Comparison of ENCODE assay signal across 8 cellular contexts in genomic region chr2:190466819-190467444, GRCh38. TPM values are rescaled to one million over a fixed set of nuclear protein-coding genes. Genes with fewer than 3 reads are reported as not detected.
DNase-seq lines count a peak whose midpoint lies in the region; ATAC-seq and TF ChIP-seq lines count a peak whose summit lies in the region.

No MANE protein-coding gene starts in this region.

- no peak for TF ChIP-seq CTCF in HFF-Myc (IDR thresholded peaks at IDR 0.05; ENCODE audit: low read depth, low read length, missing control alignments)
- no peak for TF ChIP-seq CTCF in spleen (IDR thresholded peaks at IDR 0.05 in 8 of 11, conservative IDR thresholded peaks at IDR 0.05 in 3 of 11)
- TF ChIP-seq CTCF in ascending aorta (IDR thresholded peaks at IDR 0.05), result no peak

- POLR2A ChIA-PET in CD8-positive, alpha-beta memory T cell (lab: Charles Lee), result no interaction called here

- WGBS in spleen, 5 donors, result 81 to 97% (median 89%) methylated on average over 5 of the region's 5 CpGs

- H3K9me3 Mint-ChIP-seq in effector memory CD8-positive, alpha-beta T cell, result no peaks in the 10 kb centered on the region
- no peaks in the 10 kb centered on the region for H3K9me3 Mint-ChIP-seq in CD8-positive, alpha-beta memory T cell

- H3K4me1 Mint-ChIP-seq in effector memory CD8-positive, alpha-beta T cell (ENCODE audit: low read depth in 2 of 2), result peaks cover 30 to 57% of the 10 kb centered on the region in 2 donors
- H3K4me1 Mint-ChIP-seq in CD8-positive, alpha-beta memory T cell, result peaks cover 61 to 81% (median 80%) of the 10 kb centered on the region in 3 donors

- no peaks in the 10 kb centered on the region for H3K27me3 Mint-ChIP-seq in effector memory CD8-positive, alpha-beta T cell
- no peaks in the 10 kb centered on the region for H3K27me3 Mint-ChIP-seq in CD8-positive, alpha-beta memory T cell

- peak overlapping the region in 1 of 2 donors; percentile 13 for H3K4me3 Mint-ChIP-seq in effector memory CD8-positive, alpha-beta T cell
- no peak overlapping the region for H3K4me3 Mint-ChIP-seq in CD8-positive, alpha-beta memory T cell

- H3K9me3 ChIP-seq in spleen (no peaks in the 10 kb centered on the region), ascending aorta (no peaks in the 10 kb centered on the region)
- no peaks in the 10 kb centered on the region for H3K9me3 ChIP-seq in CD8-positive, alpha-beta memory T cell (ENCODE audit: low read length)

- H3K36me3 ChIP-seq in spleen (peaks cover 0 to 20% (median 4%) of the 10 kb centered on the region in 6 donors), ascending aorta (no peaks in the 10 kb centered on the region)
- H3K36me3 ChIP-seq in CD8-positive, alpha-beta memory T cell (ENCODE audit: insufficient read depth, low read length), result no peaks in the 10 kb centered on the region

- peaks cover 6% of the 10 kb centered on the region for H3K36me3 Mint-ChIP-seq in effector memory CD8-positive, alpha-beta T cell (ENCODE audit: insufficient read depth)
- peaks cover 0 to 45% (median 18%) of the 10 kb centered on the region in 3 donors for H3K36me3 Mint-ChIP-seq in CD8-positive, alpha-beta memory T cell

- H3K27me3 ChIP-seq in spleen (replicated peaks in 1 of 7), result no peaks in the 10 kb centered on the region
- H3K27me3 ChIP-seq in CD8-positive, alpha-beta memory T cell (ENCODE audit: insufficient read depth, low read length, poor library complexity, severe bottlenecking), result no peaks in the 10 kb centered on the region
- H3K27me3 ChIP-seq in ascending aorta, result no peaks in the 10 kb centered on the region

- peak overlapping the region in 7 of 8 donors; percentile 31 to 88 (median 71) for H3K27ac ChIP-seq in spleen
- H3K27ac ChIP-seq in CD8-positive, alpha-beta memory T cell (ENCODE audit: low read depth, low read length), result no peak overlapping the region
- H3K27ac ChIP-seq in ascending aorta, result peak overlapping the region in 1 of 2 donors; percentile 37

- peak overlapping the region; percentile 54 to 82 for H3K27ac Mint-ChIP-seq in effector memory CD8-positive, alpha-beta T cell
- peak overlapping the region in 4 of 8 donors; percentile 6 to 65 (median 30) for H3K27ac Mint-ChIP-seq in CD8-positive, alpha-beta memory T cell

- ATAC-seq in effector memory CD8-positive, alpha-beta T cell (replicated peaks), result no peak
- ATAC-seq in GM21528 (IDR thresholded peaks at IDR 0.05; ENCODE audit: low FRiP score, unreplicated experiment), result no peak
- ATAC-seq in activated CD4-positive, CD25-positive, alpha-beta regulatory T cell treated with anti-CD3 and anti-CD28 coated beads, Interleukin-2, amount 50 U/mL, for 24 hours, result no peak

- peak; percentile 61 for DNase-seq in HFF-Myc (ENCODE audit: extremely low read depth, low read depth)
- peak; percentile 80 for DNase-seq in NCI-H524 treated with DMSO at 0.1 percent for 48 hours (lab: John Stamatoyannopoulos, UW)
- no peak for DNase-seq in effector memory CD8-positive, alpha-beta T cell
- no peak for DNase-seq in spleen
- no peak for DNase-seq in CD8-positive, alpha-beta memory T cell
- no peak for DNase-seq in ascending aorta (ENCODE audit: low spot score in 2 of 2)

- H3K4me3 ChIP-seq in HFF-Myc (replicated peaks; ENCODE audit: low read depth, low read length), result no peak overlapping the region
- H3K4me3 ChIP-seq in spleen, result no peak overlapping the region
- no peak overlapping the region for H3K4me3 ChIP-seq in CD8-positive, alpha-beta memory T cell (ENCODE audit: low read length)
- H3K4me3 ChIP-seq in ascending aorta, result peak overlapping the region in 1 of 2 donors; percentile 26

- H3K4me1 ChIP-seq in spleen (peaks cover 10 to 82% (median 40%) of the 10 kb centered on the region in 6 donors), ascending aorta (peaks cover 0 to 16% of the 10 kb centered on the region in 2 donors)
- H3K4me1 ChIP-seq in CD8-positive, alpha-beta memory T cell (ENCODE audit: insufficient read depth, low read length), result peaks cover 58% of the 10 kb centered on the region

- CTCF ChIA-PET in CD8-positive, alpha-beta memory T cell (lab: Charles Lee), result interaction anchor here (1.1 to 1.4 kb wide), 2 partner anchors 25 to 84 kb away, joined by 3 read pairs; no protein-coding TSS in a partner anchor

- TF ChIP-seq POLR2A in spleen (IDR thresholded peaks at IDR 0.05), result no peak

- intact Hi-C loops in spleen (cut with DNase I; ENCODE audit: low total_unique reads) (no loop called here), ascending aorta (cut with DNase I) (no loop called here)

RNA-seq across cellular contexts. Expression of gene MFSD6, which starts 58.8 kb away (rescaled TPM):
- 100 to 1,000 TPM in 2 of 7 donors, 10 to 100 TPM in 5; 31.9 to 130 (median 59.8) TPM for total RNA-seq in spleen
- 10 to 100 TPM in 1 of 3 donors, 1 to 10 TPM in 2; 5.0 to 10.1 (median 5.5) TPM for polyA plus RNA-seq in spleen
- total RNA-seq in CD8-positive, alpha-beta memory T cell, result 10 to 100 TPM; 64.9 to 65.7 TPM
- polyA plus RNA-seq in CD8-positive, alpha-beta memory T cell, result 31.8 TPM
- total RNA-seq in ascending aorta, result 53.2 TPM

Comparison
In these comparisons a context has a peak if more than half of its experiments do, and no peak if none do; other contexts are left out.
1. DNase-seq: peak in HFF-Myc (single experiment) and NCI-H524 treated with DMSO at 0.1 percent for 48 hours (single experiment); none in effector memory CD8-positive, alpha-beta T cell (0 of 3), spleen (single experiment), CD8-positive, alpha-beta memory T cell (0 of 5) and ascending aorta (0 of 2).